Comparison of ENCODE assay signal across 23 cellular contexts in genomic region chr19:11397089-11397610, GRCh38. TPM values are rescaled to one million over a fixed set of nuclear protein-coding genes. Genes with fewer than 3 reads are reported as not detected.
A peak's percentile ranks its signal among the peaks of the same experiment; 100 is the strongest.
DNase-seq lines count a peak whose midpoint lies in the region; ATAC-seq, FAIRE-seq and TF ChIP-seq lines count a peak whose summit lies in the region.
"Had no signal": no experiment of that assay in that cellular context is flagged by ENCODE, and none has a peak within 500 bp of the region (broad histone marks: within the 10 kb centered on the region; RNA-seq: fewer than 3 reads in every experiment).

No MANE protein-coding gene starts in this region.

- peak overlapping the region; percentile 57 for H3K18ac ChIP-seq in neuronal stem cell (ENCODE audit: low read length)

- H3K9me1 ChIP-seq in K562 (ENCODE audit: control insufficient read depth, insufficient read depth, low read length): no peaks in the 10 kb centered on the region

- H3K27ac ChIP-seq in K562 (ENCODE audit: extremely low read depth, low read depth, low read length) (no peak overlapping the region), neuronal stem cell (replicated peaks; ENCODE audit: low read length) (no peak overlapping the region)
- H3K27ac ChIP-seq in CD4-positive, alpha-beta memory T cell (ENCODE audit: low read depth, low read length): no peak overlapping the region
- H3K27ac ChIP-seq: BLaER1 treated with 17β-estradiol and CSF1 and Interleukin-3, amounts not matched to agents 10 nM and 100 nM had no signal

- H3K36me3 ChIP-seq in K562 (ENCODE audit: control insufficient read depth, insufficient read depth, low read length) (no peaks in the 10 kb centered on the region), neuronal stem cell (replicated peaks in 1 of 2; ENCODE audit: control insufficient read depth in 2 of 2, insufficient read depth in 2 of 2, low read length in 2 of 2) (no peaks in the 10 kb centered on the region)
- no peaks in the 10 kb centered on the region for H3K36me3 ChIP-seq in CD4-positive, alpha-beta memory T cell (ENCODE audit: insufficient read depth, low read length)
- H3K36me3 ChIP-seq: BLaER1 treated with 17β-estradiol and CSF1 and Interleukin-3, amounts not matched to agents 10 nM and 100 nM had no signal

- no peak overlapping the region for H3K14ac ChIP-seq in neuronal stem cell (ENCODE audit: low read length)

- H3K4ac ChIP-seq in neuronal stem cell (ENCODE audit: low read length): no peak overlapping the region

- no peak for TF ChIP-seq CTCF in natural killer cell (IDR thresholded peaks at IDR 0.05)
- TF ChIP-seq CTCF in K562 (IDR thresholded peaks at IDR 0.05 in 2 of 3, conservative IDR thresholded peaks at IDR 0.05 in 1 of 3; ENCODE audit: insufficient read depth in 2 of 3, low read depth in 1 of 3, low read length in 3 of 3): no peak

- H3K23ac ChIP-seq in neuronal stem cell (ENCODE audit: low read depth, low read length, poor library complexity): no peak overlapping the region

- no peaks in the 10 kb centered on the region for H3K9me3 Mint-ChIP-seq in natural killer cell treated with Interleukin-12 subunit alpha and Interleukin-12 subunit beta and Interleukin-15 and Interleukin-18, amount 100 ng/mL, for 72 hours
- no peaks in the 10 kb centered on the region for H3K9me3 Mint-ChIP-seq in natural killer cell
- H3K9me3 Mint-ChIP-seq in CD4-positive, alpha-beta memory T cell: peaks cover 0 to 2% (median 0%) of the 10 kb centered on the region in 8 donors
- no peaks in the 10 kb centered on the region for H3K9me3 Mint-ChIP-seq in activated naive CD4-positive, alpha-beta T cell treated with anti-CD3 and anti-CD28 coated beads for 36 hours
- H3K9me3 Mint-ChIP-seq: IgD-negative memory B cell had no signal

- TF ChIP-seq RAD21 in K562 (CRISPR knock-in tag; conservative IDR thresholded peaks at IDR 0.05 in 1 of 2, IDR thresholded peaks at IDR 0.05 in 1 of 2): no peak

- H3K4me3 Mint-ChIP-seq in natural killer cell treated with Interleukin-12 subunit alpha and Interleukin-12 subunit beta and Interleukin-15 and Interleukin-18, amount 100 ng/mL, for 72 hours: no peak overlapping the region
- no peak overlapping the region for H3K4me3 Mint-ChIP-seq in natural killer cell
- H3K4me3 Mint-ChIP-seq in CD4-positive, alpha-beta memory T cell: no peak overlapping the region
- H3K4me3 Mint-ChIP-seq in activated naive CD4-positive, alpha-beta T cell treated with anti-CD3 and anti-CD28 coated beads for 36 hours: no peak overlapping the region
- H3K4me3 Mint-ChIP-seq: B cell; CD8-positive, alpha-beta memory T cell; GM23338; IgD-negative memory B cell had no signal

- intact Hi-C loops in natural killer cell (cut with micrococcal nuclease) (no loop called here), K562 (cut with micrococcal nuclease) (no loop called here)
- intact Hi-C loops in CD4-positive, alpha-beta memory T cell (cut with micrococcal nuclease): no loop called here
- intact Hi-C loops in activated naive CD4-positive, alpha-beta T cell treated with anti-CD3 and anti-CD28 coated beads for 36 hours (cut with micrococcal nuclease): no loop called here

- peak; percentile 60 for DNase-seq in natural killer cell treated with Interleukin-12 subunit alpha and Interleukin-12 subunit beta and Interleukin-15 and Interleukin-18, amount 100 ng/mL, for 72 hours (ENCODE audit: low spot score)
- no peak for DNase-seq in natural killer cell
- DNase-seq in K562 (ENCODE audit: extremely low read depth in 1 of 4, low spot score in 3 of 4): no peak
- no peak for DNase-seq in neuronal stem cell (ENCODE audit: low spot score)
- no peak for DNase-seq in CD4-positive, alpha-beta memory T cell
- no peak for DNase-seq in activated naive CD4-positive, alpha-beta T cell treated with anti-CD3 and anti-CD28 coated beads for 36 hours
- DNase-seq in NCI-H524 (lab: John Stamatoyannopoulos, UW): no peak
- DNase-seq: 8988T; Caco-2; CD8-positive, alpha-beta memory T cell; DMS153; DMS79; GDM1; H7; KG1 had no signal

- H3K36me3 Mint-ChIP-seq in natural killer cell treated with Interleukin-12 subunit alpha and Interleukin-12 subunit beta and Interleukin-15 and Interleukin-18, amount 100 ng/mL, for 72 hours: no peaks in the 10 kb centered on the region
- H3K36me3 Mint-ChIP-seq in natural killer cell: no peaks in the 10 kb centered on the region
- no peaks in the 10 kb centered on the region for H3K36me3 Mint-ChIP-seq in CD4-positive, alpha-beta memory T cell
- no peaks in the 10 kb centered on the region for H3K36me3 Mint-ChIP-seq in activated naive CD4-positive, alpha-beta T cell treated with anti-CD3 and anti-CD28 coated beads for 36 hours (ENCODE audit: low read depth)

- H3K9me3 ChIP-seq in K562 (replicated peaks; ENCODE audit: control insufficient read depth, insufficient read depth, low read depth, low read length): no peaks in the 10 kb centered on the region
- no peaks in the 10 kb centered on the region for H3K9me3 ChIP-seq in neuronal stem cell (replicated peaks in 1 of 2; ENCODE audit: control insufficient read depth in 2 of 2, insufficient read depth in 1 of 2, low read depth in 1 of 2, low read length in 2 of 2)
- no peaks in the 10 kb centered on the region for H3K9me3 ChIP-seq in CD4-positive, alpha-beta memory T cell (ENCODE audit: control insufficient read depth in 1 of 2, low read length in 2 of 2)
- H3K9me3 ChIP-seq: BLaER1 treated with 17β-estradiol and CSF1 and Interleukin-3, amounts not matched to agents 10 nM and 100 nM; Caco-2 had no signal

- no peaks in the 10 kb centered on the region for H4K20me1 ChIP-seq in K562 (replicated peaks; ENCODE audit: control insufficient read depth, insufficient read depth, low read length)
- H4K20me1 ChIP-seq: BLaER1 treated with 17β-estradiol and CSF1 and Interleukin-3, amounts not matched to agents 10 nM and 100 nM had no signal

- in situ Hi-C loops in K562 (cut with MboI): no loop called here

- no peak overlapping the region for H4K91ac ChIP-seq in neuronal stem cell (ENCODE audit: low read depth, low read length, poor library complexity)

- H4K8ac ChIP-seq in neuronal stem cell (ENCODE audit: low read depth, low read length): no peak overlapping the region

- H3K27me3 Mint-ChIP-seq in natural killer cell treated with Interleukin-12 subunit alpha and Interleukin-12 subunit beta and Interleukin-15 and Interleukin-18, amount 100 ng/mL, for 72 hours: peaks cover 11 to 13% of the 10 kb centered on the region in 2 donors
- H3K27me3 Mint-ChIP-seq in natural killer cell (ENCODE audit: low read depth in 2 of 2): peaks cover 0 to 6% of the 10 kb centered on the region in 2 donors
- H3K27me3 Mint-ChIP-seq in CD4-positive, alpha-beta memory T cell: peaks cover 9 to 13% of the 10 kb centered on the region in 2 donors
- peaks cover 7% of the 10 kb centered on the region for H3K27me3 Mint-ChIP-seq in activated naive CD4-positive, alpha-beta T cell treated with anti-CD3 and anti-CD28 coated beads for 36 hours (ENCODE audit: low read depth)
- H3K27me3 Mint-ChIP-seq: IgD-negative memory B cell had no signal

- WGBS in K562 (ENCODE audit: insufficient coverage, low coverage, missing lambda C conversion rate): 51% methylated on average over 22 of the region's 22 CpGs
- no CpG with 5 or more reads among the region's 22 CpGs for WGBS in neuronal stem cell (ENCODE audit: extremely low coverage in 2 of 2, insufficient read length in 2 of 2, insufficient replicate concordance in 1 of 2), 2 donors

- peak overlapping the region; percentile 82 for H2BK5ac ChIP-seq in neuronal stem cell (ENCODE audit: low read length)

- peaks cover 0 to 13% of the 10 kb centered on the region in 2 experiments; a peak in 3 of 5 replicates for H3K4me1 ChIP-seq in K562 (replicated peaks in 1 of 2; ENCODE audit: control insufficient read depth in 2 of 2, insufficient read depth in 2 of 2, low read length in 2 of 2)
- no peaks in the 10 kb centered on the region for H3K4me1 ChIP-seq in neuronal stem cell (ENCODE audit: control insufficient read depth in 2 of 2, insufficient read depth in 1 of 2, low read depth in 1 of 2, low read length in 2 of 2)
- no peaks in the 10 kb centered on the region for H3K4me1 ChIP-seq in CD4-positive, alpha-beta memory T cell (ENCODE audit: insufficient read depth, low read length)
- H3K4me1 ChIP-seq: BLaER1 treated with 17β-estradiol and CSF1 and Interleukin-3, amounts not matched to agents 10 nM and 100 nM; Caco-2 had no signal

- ATAC-seq in natural killer cell treated with Interleukin-12 subunit alpha and Interleukin-12 subunit beta and Interleukin-15 and Interleukin-18, amount 100 ng/mL, for 72 hours: peak in 1 of 2 donors; percentile 24
- ATAC-seq in natural killer cell: no peak
- peak; percentile 42; the same call in 2 of the 3 replicates for ATAC-seq in K562
- ATAC-seq: GM12878, GM23338, HepG2 had no signal

- H3K4me2 ChIP-seq in K562 (ENCODE audit: insufficient read depth, low read length): no peak overlapping the region
- H3K4me2 ChIP-seq in neuronal stem cell (ENCODE audit: insufficient read depth, low read length, poor library complexity, severe bottlenecking): no peak overlapping the region
- H3K4me2 ChIP-seq: BLaER1 treated with 17β-estradiol and CSF1 and Interleukin-3, amounts not matched to agents 10 nM and 100 nM; GM23338 had no signal

- H3K4me3 ChIP-seq in K562: no peak overlapping the region
- no peak overlapping the region for H3K4me3 ChIP-seq in neuronal stem cell (ENCODE audit: low read length in 2 of 2)
- no peak overlapping the region for H3K4me3 ChIP-seq in CD4-positive, alpha-beta memory T cell (ENCODE audit: low read length in 2 of 2)
- H3K4me3 ChIP-seq: BLaER1 treated with 17β-estradiol and CSF1 and Interleukin-3, amounts not matched to agents 10 nM and 100 nM; GM12878; GM23338 had no signal

- CTCF ChIA-PET in K562 (lab: Yijun Ruan, JAX; ENCODE audit: low intra/inter-chr PET ratio): no interaction called here
- CTCF ChIA-PET in CD4-positive, alpha-beta memory T cell (lab: Charles Lee; ENCODE audit: partially characterized antibody): interaction anchor here (1.0 kb wide), 1 partner anchor 16 kb away, joined by 5 read pairs; no protein-coding TSS in a partner anchor
- CTCF ChIA-PET in activated naive CD4-positive, alpha-beta T cell treated with anti-CD3 and anti-CD28 coated beads for 36 hours (lab: Charles Lee): no interaction called here

- H3K27ac Mint-ChIP-seq in natural killer cell treated with Interleukin-12 subunit alpha and Interleukin-12 subunit beta and Interleukin-15 and Interleukin-18, amount 100 ng/mL, for 72 hours: no peak overlapping the region
- no peak overlapping the region for H3K27ac Mint-ChIP-seq in natural killer cell
- H3K27ac Mint-ChIP-seq in CD4-positive, alpha-beta memory T cell: no peak overlapping the region
- H3K27ac Mint-ChIP-seq in activated naive CD4-positive, alpha-beta T cell treated with anti-CD3 and anti-CD28 coated beads for 36 hours: no peak overlapping the region
- H3K27ac Mint-ChIP-seq: CD8-positive, alpha-beta memory T cell; GM23338; IgD-negative memory B cell had no signal

- no peak overlapping the region for H2BK120ac ChIP-seq in neuronal stem cell (ENCODE audit: low read depth, low read length)

- no peak overlapping the region for H2BK15ac ChIP-seq in neuronal stem cell (ENCODE audit: low read length)

- no peak for FAIRE-seq in K562 (lab: Jason Lieb, UNC)
- FAIRE-seq: GM12878, GM19239, HepG2 had no signal

- H3K4me1 Mint-ChIP-seq in natural killer cell treated with Interleukin-12 subunit alpha and Interleukin-12 subunit beta and Interleukin-15 and Interleukin-18, amount 100 ng/mL, for 72 hours (ENCODE audit: low read depth in 2 of 2): no peaks in the 10 kb centered on the region
- H3K4me1 Mint-ChIP-seq in natural killer cell: no peaks in the 10 kb centered on the region
- H3K4me1 Mint-ChIP-seq in CD4-positive, alpha-beta memory T cell: peaks cover 0 to 12% (median 3%) of the 10 kb centered on the region in 4 donors
- no peaks in the 10 kb centered on the region for H3K4me1 Mint-ChIP-seq in activated naive CD4-positive, alpha-beta T cell treated with anti-CD3 and anti-CD28 coated beads for 36 hours (ENCODE audit: low read depth)
- H3K4me1 Mint-ChIP-seq: CD8-positive, alpha-beta memory T cell had no signal

- no peak overlapping the region for H3K9ac ChIP-seq in K562 (ENCODE audit: insufficient read depth in 1 of 2, low read depth in 2 of 2, low read length in 2 of 2)
- no peak overlapping the region for H3K9ac ChIP-seq in neuronal stem cell (ENCODE audit: low read depth, low read length, poor library complexity)
- H3K9ac ChIP-seq: BLaER1 treated with 17β-estradiol and CSF1 and Interleukin-3, amounts not matched to agents 10 nM and 100 nM had no signal

- POLR2A ChIA-PET in K562 (lab: Yijun Ruan, JAX): interaction anchor here (0.9 kb wide), 1 partner anchor 9 kb away, joined by 3 read pairs; no protein-coding TSS in a partner anchor
- POLR2A ChIA-PET in CD4-positive, alpha-beta memory T cell (lab: Charles Lee; ENCODE audit: partially characterized antibody): no interaction called here

- peak overlapping the region; percentile 63 for H2AK5ac ChIP-seq in neuronal stem cell (ENCODE audit: low read depth, low read length)

- no peak for TF ChIP-seq POLR2A in K562 (conservative IDR thresholded peaks at IDR 0.05)

- H2BK12ac ChIP-seq in neuronal stem cell (ENCODE audit: low read length): no peak overlapping the region

- H3K27me3 ChIP-seq in K562 (ENCODE audit: control insufficient read depth in 2 of 2, insufficient read depth in 2 of 2, low read length in 2 of 2): no peaks in the 10 kb centered on the region
- H3K27me3 ChIP-seq in neuronal stem cell (ENCODE audit: control insufficient read depth in 3 of 3, insufficient read depth in 3 of 3, low read depth in 1 of 3, low read length in 3 of 3): no peaks in the 10 kb centered on the region
- H3K27me3 ChIP-seq in CD4-positive, alpha-beta memory T cell (ENCODE audit: insufficient read depth, low read length): no peaks in the 10 kb centered on the region
- H3K27me3 ChIP-seq: BLaER1 treated with 17β-estradiol and CSF1 and Interleukin-3, amounts not matched to agents 10 nM and 100 nM had no signal

- H3K79me1 ChIP-seq in neuronal stem cell (ENCODE audit: low read depth, low read length): no peaks in the 10 kb centered on the region

- BruUV-seq in K562 (replicated peaks; lab: Mats Ljungman, UMichigan): no TSS peak

- TF ChIP-seq EP300 in K562 (IDR thresholded peaks at IDR 0.05; ENCODE audit: low read length): no peak

- no peak overlapping the region for H2AFZ ChIP-seq in K562 (ENCODE audit: low read depth, low read length)
- H2AFZ ChIP-seq in neuronal stem cell (ENCODE audit: low read length): peak overlapping the region; percentile 67
- H2AFZ ChIP-seq: GM23338 had no signal

- H3K79me2 ChIP-seq in K562 (ENCODE audit: control insufficient read depth, insufficient read depth, low read length): no peaks in the 10 kb centered on the region

RNA-seq across cellular contexts. Expression of gene EPOR, which starts 13.0 kb away (rescaled TPM):
- 1 to 10 TPM; 3.0 to 5.1 TPM for total RNA-seq in natural killer cell treated with Interleukin-12 subunit alpha and Interleukin-12 subunit beta and Interleukin-15 and Interleukin-18, amount 100 ng/mL, for 72 hours
- total RNA-seq in natural killer cell (10 to 100 TPM in 2 of 3 donors, 1 to 10 TPM in 1; 7.6 to 10.7 (median 10.3) TPM), K562 (2014; rRNA removed) (10.0 and 14.7 TPM in 2 replicates), K562 (2014; rRNA removed; fragmentation: Illumina TruSeq; extraction: Trizol) (2.8 and 3.3 TPM in 2 replicates), K562 (2015; rRNA removed; fragmentation: Illumina TruSeq; extraction: Trizol) (5.0 and 5.2 TPM in 2 replicates), K562 (2021) (14.1 and 15.6 TPM in 2 replicates)
- 15.0 and 49.1 TPM in 2 replicates for total RNA-seq in K562 (2011; cell fraction: chromatin; rRNA removed; ENCODE audit: low replicate concordance)
- total RNA-seq in K562 (2011; cell fraction: nucleolus; rRNA removed): 46.8 and 47.2 TPM in 2 replicates
- total RNA-seq in K562 (2011; cell fraction: nucleoplasm; rRNA removed): 28.8 and 30.8 TPM in 2 replicates
- polyA plus RNA-seq in K562 (2011; rRNA removed) (8.7 and 9.2 TPM in 2 replicates), K562 (2014; fragmentation: Illumina TruSeq; extraction: Trizol) (8.5 and 8.9 TPM in 2 replicates), K562 (2014; fragmentation: Nextera tagmentation; extraction: Ambion mirVana) (1 to 10 TPM; 1.3 TPM), K562 (2014; rRNA removed) (17.0 and 17.9 TPM in 2 replicates)
- polyA plus RNA-seq in K562 (2011; cell fraction: cytosol; rRNA removed): 7.9 and 28.0 TPM in 2 replicates
- 17.3 and 44.3 TPM in 2 replicates for polyA plus RNA-seq in K562 (2011; cell fraction: nucleus; rRNA removed)
- 11.3 and 13.7 TPM in 2 replicates for polyA plus RNA-seq in K562 (2012)
- polyA minus RNA-seq in K562 (2011; rRNA and poly(A)+ RNA removed): 1.9 and 4.3 TPM in 2 replicates
- polyA minus RNA-seq in K562 (2011; cell fraction: cytosol; rRNA and poly(A)+ RNA removed): 6.1 and 8.2 TPM in 2 replicates
- polyA minus RNA-seq in K562 (2011; cell fraction: nucleus; rRNA and poly(A)+ RNA removed): 5.2 and 6.9 TPM in 2 replicates
- 3.7 TPM for polyA plus RNA-seq in neuronal stem cell (2013, experiment 1 of 2)
- polyA plus RNA-seq in neuronal stem cell (2013, experiment 2 of 2): 3.4 TPM
- total RNA-seq in CD4-positive, alpha-beta memory T cell: 1 to 10 TPM; 8.4 to 8.8 TPM
- 10 to 100 TPM in 1 of 2 donors, 1 to 10 TPM in 1; 6.3 to 12.1 TPM for polyA plus RNA-seq in CD4-positive, alpha-beta memory T cell
- total RNA-seq in activated naive CD4-positive, alpha-beta T cell treated with anti-CD3 and anti-CD28 coated beads for 36 hours: 1 to 10 TPM; 3.9 to 4.3 TPM

RNA-seq across cellular contexts. Expression of gene RGL3, which starts 22.0 kb away (rescaled TPM):
- total RNA-seq in natural killer cell treated with Interleukin-12 subunit alpha and Interleukin-12 subunit beta and Interleukin-15 and Interleukin-18, amount 100 ng/mL, for 72 hours: not detected
- total RNA-seq in natural killer cell: under 1 TPM in 1 of 3 donors, not detected in 2; 0.48 TPM
- 1.2 and 4.6 TPM in 2 replicates for total RNA-seq in K562 (2011; cell fraction: chromatin; rRNA removed; ENCODE audit: low replicate concordance)
- 1.3 and 1.5 TPM in 2 replicates for total RNA-seq in K562 (2011; cell fraction: nucleolus; rRNA removed)
- total RNA-seq in K562 (2011; cell fraction: nucleoplasm; rRNA removed): 0.38 and 2.1 TPM in 2 replicates
- 0.16 and 0.32 TPM in 2 replicates for total RNA-seq in K562 (2014; rRNA removed)
- not detected in 2 replicates for total RNA-seq in K562 (2014; rRNA removed; fragmentation: Illumina TruSeq; extraction: Trizol)
- total RNA-seq in K562 (2015; rRNA removed; fragmentation: Illumina TruSeq; extraction: Trizol): 0.11 TPM in 1 of 2 replicates, not detected in the other
- 0.40 and 0.58 TPM in 2 replicates for total RNA-seq in K562 (2021)
- polyA plus RNA-seq in K562 (2011; rRNA removed): 0.26 and 0.61 TPM in 2 replicates
- polyA plus RNA-seq in K562 (2011; cell fraction: cytosol; rRNA removed): 0.34 and 0.40 TPM in 2 replicates
- 2.1 and 3.0 TPM in 2 replicates for polyA plus RNA-seq in K562 (2011; cell fraction: nucleus; rRNA removed)
- 0.52 and 1.4 TPM in 2 replicates for polyA plus RNA-seq in K562 (2012)
- 0.22 TPM in 2 replicates for polyA plus RNA-seq in K562 (2014; fragmentation: Illumina TruSeq; extraction: Trizol)
- polyA plus RNA-seq in K562 (2014; fragmentation: Nextera tagmentation; extraction: Ambion mirVana): not detected
- 0.09 and 0.12 TPM in 2 replicates for polyA plus RNA-seq in K562 (2014; rRNA removed)
- 0.14 TPM in 1 of 2 replicates, not detected in the other for polyA minus RNA-seq in K562 (2011; rRNA and poly(A)+ RNA removed)
- polyA minus RNA-seq in K562 (2011; cell fraction: cytosol; rRNA and poly(A)+ RNA removed): 2.7 TPM in 1 of 2 replicates, not detected in the other
- 0.33 and 0.67 TPM in 2 replicates for polyA minus RNA-seq in K562 (2011; cell fraction: nucleus; rRNA and poly(A)+ RNA removed)
- 0.66 TPM for polyA plus RNA-seq in neuronal stem cell (2013, experiment 1 of 2)
- polyA plus RNA-seq in neuronal stem cell (2013, experiment 2 of 2): 0.51 TPM
- total RNA-seq in CD4-positive, alpha-beta memory T cell: not detected
- polyA plus RNA-seq in CD4-positive, alpha-beta memory T cell: not detected
- total RNA-seq in activated naive CD4-positive, alpha-beta T cell treated with anti-CD3 and anti-CD28 coated beads for 36 hours: not detected
- total RNA-seq: CD8-positive, alpha-beta memory T cell; Daoy; GM12878 had no signal
- polyA plus RNA-seq: CD8-positive, alpha-beta memory T cell; GM12878 had no signal

RNA-seq across cellular contexts. Expression of gene SWSAP1, which starts 22.7 kb away (rescaled TPM):
- total RNA-seq in natural killer cell treated with Interleukin-12 subunit alpha and Interleukin-12 subunit beta and Interleukin-15 and Interleukin-18, amount 100 ng/mL, for 72 hours: 1 to 10 TPM; 1.6 to 3.0 TPM
- 1 to 10 TPM; 2.1 to 2.9 (median 2.8) TPM for total RNA-seq in natural killer cell
- 1.5 and 2.6 TPM in 2 replicates for total RNA-seq in K562 (2011; cell fraction: chromatin; rRNA removed; ENCODE audit: low replicate concordance)
- 2.6 and 3.5 TPM in 2 replicates for total RNA-seq in K562 (2011; cell fraction: nucleolus; rRNA removed)
- 2.3 and 3.1 TPM in 2 replicates for total RNA-seq in K562 (2011; cell fraction: nucleoplasm; rRNA removed)
- total RNA-seq in K562 (2014; rRNA removed): 2.8 and 3.9 TPM in 2 replicates
- total RNA-seq in K562 (2014; rRNA removed; fragmentation: Illumina TruSeq; extraction: Trizol): 0.77 and 0.80 TPM in 2 replicates
- 1.9 and 2.3 TPM in 2 replicates for total RNA-seq in K562 (2015; rRNA removed; fragmentation: Illumina TruSeq; extraction: Trizol)
- total RNA-seq in K562 (2021): 2.5 and 3.0 TPM in 2 replicates
- polyA plus RNA-seq in K562 (2011; rRNA removed): 1.3 and 1.8 TPM in 2 replicates
- 1.9 and 3.2 TPM in 2 replicates for polyA plus RNA-seq in K562 (2011; cell fraction: cytosol; rRNA removed)
- 1.2 and 1.3 TPM in 2 replicates for polyA plus RNA-seq in K562 (2011; cell fraction: nucleus; rRNA removed)
- 2.9 and 3.1 TPM in 2 replicates for polyA plus RNA-seq in K562 (2012)
- 1.7 and 2.6 TPM in 2 replicates for polyA plus RNA-seq in K562 (2014; fragmentation: Illumina TruSeq; extraction: Trizol)
- polyA plus RNA-seq in K562 (2014; fragmentation: Nextera tagmentation; extraction: Ambion mirVana): under 1 TPM; 0.18 to 0.73 TPM
- polyA plus RNA-seq in K562 (2014; rRNA removed): 2.0 and 4.3 TPM in 2 replicates
- polyA minus RNA-seq in K562 (2011; rRNA and poly(A)+ RNA removed): 0.51 and 0.67 TPM in 2 replicates
- 0.48 TPM in 1 of 2 replicates, not detected in the other for polyA minus RNA-seq in K562 (2011; cell fraction: cytosol; rRNA and poly(A)+ RNA removed)
- polyA minus RNA-seq in K562 (2011; cell fraction: nucleus; rRNA and poly(A)+ RNA removed): 0.54 and 2.1 TPM in 2 replicates
- polyA plus RNA-seq in neuronal stem cell (2013, experiment 1 of 2): 3.0 TPM
- polyA plus RNA-seq in neuronal stem cell (2013, experiment 2 of 2): 2.9 TPM
- total RNA-seq in CD4-positive, alpha-beta memory T cell: 1 to 10 TPM; 4.0 to 4.8 TPM
- polyA plus RNA-seq in CD4-positive, alpha-beta memory T cell: 1 to 10 TPM; 6.4 to 6.5 TPM
- total RNA-seq in activated naive CD4-positive, alpha-beta T cell treated with anti-CD3 and anti-CD28 coated beads for 36 hours: 1 to 10 TPM; 1.1 to 2.1 TPM

RNA-seq across cellular contexts. Expression of gene ODAD3, which starts 37.8 kb away (rescaled TPM):
- total RNA-seq in natural killer cell treated with Interleukin-12 subunit alpha and Interleukin-12 subunit beta and Interleukin-15 and Interleukin-18, amount 100 ng/mL, for 72 hours: not detected
- not detected for total RNA-seq in natural killer cell
- total RNA-seq in K562 (2011; cell fraction: chromatin; rRNA removed; ENCODE audit: low replicate concordance): 0.25 and 0.74 TPM in 2 replicates
- 0.26 and 1.2 TPM in 2 replicates for total RNA-seq in K562 (2011; cell fraction: nucleolus; rRNA removed)
- total RNA-seq in K562 (2011; cell fraction: nucleoplasm; rRNA removed): 0.29 TPM in 1 of 2 replicates, not detected in the other
- total RNA-seq in K562 (2014; rRNA removed): 0.08 and 0.14 TPM in 2 replicates
- 0.11 TPM in 1 of 2 replicates, not detected in the other for total RNA-seq in K562 (2014; rRNA removed; fragmentation: Illumina TruSeq; extraction: Trizol)
- 0.08 TPM in 1 of 2 replicates, not detected in the other for total RNA-seq in K562 (2015; rRNA removed; fragmentation: Illumina TruSeq; extraction: Trizol)
- total RNA-seq in K562 (2021): 0.18 and 0.51 TPM in 2 replicates
- polyA plus RNA-seq in K562 (2011; rRNA removed): 0.19 TPM in 1 of 2 replicates, not detected in the other
- polyA plus RNA-seq in K562 (2011; cell fraction: cytosol; rRNA removed): 0.12 TPM in 2 replicates
- 0.54 and 0.66 TPM in 2 replicates for polyA plus RNA-seq in K562 (2011; cell fraction: nucleus; rRNA removed)
- polyA plus RNA-seq in K562 (2012): 0.16 and 0.19 TPM in 2 replicates
- polyA plus RNA-seq in K562 (2014; fragmentation: Illumina TruSeq; extraction: Trizol): 0.08 and 0.12 TPM in 2 replicates
- polyA plus RNA-seq in K562 (2014; fragmentation: Nextera tagmentation; extraction: Ambion mirVana): under 1 TPM; 0.07 to 0.18 TPM
- 0.72 and 1.5 TPM in 2 replicates for polyA plus RNA-seq in K562 (2014; rRNA removed)
- polyA minus RNA-seq in K562 (2011; rRNA and poly(A)+ RNA removed): not detected in 2 replicates
- not detected in 2 replicates for polyA minus RNA-seq in K562 (2011; cell fraction: cytosol; rRNA and poly(A)+ RNA removed)
- 0.13 and 0.22 TPM in 2 replicates for polyA minus RNA-seq in K562 (2011; cell fraction: nucleus; rRNA and poly(A)+ RNA removed)
- 0.91 TPM for polyA plus RNA-seq in neuronal stem cell (2013, experiment 1 of 2)
- 1.2 TPM for polyA plus RNA-seq in neuronal stem cell (2013, experiment 2 of 2)
- total RNA-seq in CD4-positive, alpha-beta memory T cell: not detected
- not detected for polyA plus RNA-seq in CD4-positive, alpha-beta memory T cell
- total RNA-seq in activated naive CD4-positive, alpha-beta T cell treated with anti-CD3 and anti-CD28 coated beads for 36 hours: under 1 TPM; 0.15 to 0.19 TPM
- total RNA-seq: Caco-2, Daoy had no signal
- polyA plus RNA-seq: CD8-positive, alpha-beta memory T cell had no signal

RNA-seq across cellular contexts. Expression of gene PRKCSH, which starts 38.3 kb away (rescaled TPM):
- total RNA-seq in natural killer cell treated with Interleukin-12 subunit alpha and Interleukin-12 subunit beta and Interleukin-15 and Interleukin-18, amount 100 ng/mL, for 72 hours: 100 to 1,000 TPM; 303 to 321 TPM
- total RNA-seq in natural killer cell (100 to 1,000 TPM; 320 to 367 (median 327) TPM), K562 (2014; rRNA removed) (99.4 and 135 TPM in 2 replicates), K562 (2014; rRNA removed; fragmentation: Illumina TruSeq; extraction: Trizol) (25.6 and 28.4 TPM in 2 replicates), K562 (2015; rRNA removed; fragmentation: Illumina TruSeq; extraction: Trizol) (48.1 and 52.1 TPM in 2 replicates), K562 (2021) (297 and 303 TPM in 2 replicates)
- 161 and 438 TPM in 2 replicates for total RNA-seq in K562 (2011; cell fraction: chromatin; rRNA removed; ENCODE audit: low replicate concordance)
- total RNA-seq in K562 (2011; cell fraction: nucleolus; rRNA removed): 419 and 446 TPM in 2 replicates
- 236 and 271 TPM in 2 replicates for total RNA-seq in K562 (2011; cell fraction: nucleoplasm; rRNA removed)
- polyA plus RNA-seq in K562 (2011; rRNA removed) (39.1 and 96.2 TPM in 2 replicates), K562 (2014; fragmentation: Illumina TruSeq; extraction: Trizol) (155 and 235 TPM in 2 replicates), K562 (2014; fragmentation: Nextera tagmentation; extraction: Ambion mirVana) (1 to 10 TPM; 2.3 to 6.9 TPM), K562 (2014; rRNA removed) (76.5 and 88.9 TPM in 2 replicates)
- polyA plus RNA-seq in K562 (2011; cell fraction: cytosol; rRNA removed): 68.3 and 79.6 TPM in 2 replicates
- 221 and 243 TPM in 2 replicates for polyA plus RNA-seq in K562 (2011; cell fraction: nucleus; rRNA removed)
- 242 and 451 TPM in 2 replicates for polyA plus RNA-seq in K562 (2012)
- polyA minus RNA-seq in K562 (2011; rRNA and poly(A)+ RNA removed): 31.6 and 32.5 TPM in 2 replicates
- polyA minus RNA-seq in K562 (2011; cell fraction: cytosol; rRNA and poly(A)+ RNA removed): 147 and 227 TPM in 2 replicates
- 56.5 and 75.8 TPM in 2 replicates for polyA minus RNA-seq in K562 (2011; cell fraction: nucleus; rRNA and poly(A)+ RNA removed)
- 199 TPM for polyA plus RNA-seq in neuronal stem cell (2013, experiment 1 of 2)
- polyA plus RNA-seq in neuronal stem cell (2013, experiment 2 of 2): 201 TPM
- 100 to 1,000 TPM; 300 TPM for total RNA-seq in CD4-positive, alpha-beta memory T cell
- polyA plus RNA-seq in CD4-positive, alpha-beta memory T cell: 10 to 100 TPM; 14.0 to 63.6 TPM
- 100 to 1,000 TPM; 234 to 237 TPM for total RNA-seq in activated naive CD4-positive, alpha-beta T cell treated with anti-CD3 and anti-CD28 coated beads for 36 hours
